ENCODE assay signal across 1 cellular context in the genomic region with DNA sequence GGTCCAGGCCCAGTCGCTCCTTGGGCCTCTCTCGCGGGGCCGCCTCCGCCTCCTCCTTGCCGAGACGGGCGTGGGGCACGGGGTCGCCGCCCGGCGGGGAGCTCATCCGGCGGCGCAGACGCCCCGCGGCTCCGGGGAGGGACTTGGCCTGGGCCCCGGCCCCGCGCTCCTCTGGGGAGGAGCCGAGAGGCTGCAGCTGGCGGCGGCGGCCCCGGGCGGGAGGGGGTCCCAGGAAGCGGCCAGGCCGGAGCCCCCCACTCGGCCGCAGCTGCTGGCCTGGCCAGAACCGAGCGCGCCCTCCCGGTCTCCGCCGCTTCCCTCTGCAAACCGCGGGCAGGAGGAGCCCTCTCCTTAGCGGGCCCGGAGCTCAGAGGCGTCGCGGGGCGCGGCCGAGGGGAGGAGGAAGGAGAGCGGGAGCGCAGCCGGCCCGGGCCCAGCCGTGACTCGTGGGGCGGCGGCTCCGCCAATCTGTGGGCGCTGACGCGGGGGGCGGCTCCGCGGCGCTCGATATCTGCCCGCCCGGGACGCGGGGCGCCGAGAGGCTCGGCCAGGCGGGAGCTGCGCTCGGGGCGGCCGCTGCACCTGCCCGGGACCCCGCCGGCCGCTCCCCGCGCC.
TF ChIP-seq lines count a peak whose summit lies in the region.

A gene (plus strand): TSS at position 537 of the 615 bp plus-strand sequence. CDS start 629 bp downstream, outside the sequence.

TF ChIP-seq in WTC11, 78 proteins besides CTCF, POLR2A, EP300 and RAD21 (continued from another document and continues in another):
- TF ChIP-seq, protein P1, sequence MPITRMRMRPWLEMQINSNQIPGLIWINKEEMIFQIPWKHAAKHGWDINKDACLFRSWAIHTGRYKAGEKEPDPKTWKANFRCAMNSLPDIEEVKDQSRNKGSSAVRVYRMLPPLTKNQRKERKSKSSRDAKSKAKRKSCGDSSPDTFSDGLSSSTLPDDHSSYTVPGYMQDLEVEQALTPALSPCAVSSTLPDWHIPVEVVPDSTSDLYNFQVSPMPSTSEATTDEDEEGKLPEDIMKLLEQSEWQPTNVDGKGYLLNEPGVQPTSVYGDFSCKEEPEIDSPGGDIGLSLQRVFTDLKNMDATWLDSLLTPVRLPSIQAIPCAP (CRISPR knock-in tag; IDR thresholded peaks at IDR 0.05) = no peak
- TF ChIP-seq ZNF396 (CRISPR knock-in tag; IDR thresholded peaks at IDR 0.05; ENCODE audit: borderline replicate concordance) = no peak
- TF ChIP-seq GRHL2 (CRISPR knock-in tag; IDR thresholded peaks at IDR 0.05; ENCODE audit: insufficient replicate concordance, severe bottlenecking) = no peak
- TF ChIP-seq SMAD3 (CRISPR knock-in tag; IDR thresholded peaks at IDR 0.05; ENCODE audit: borderline replicate concordance) = no peak
- TF ChIP-seq, protein P2, sequence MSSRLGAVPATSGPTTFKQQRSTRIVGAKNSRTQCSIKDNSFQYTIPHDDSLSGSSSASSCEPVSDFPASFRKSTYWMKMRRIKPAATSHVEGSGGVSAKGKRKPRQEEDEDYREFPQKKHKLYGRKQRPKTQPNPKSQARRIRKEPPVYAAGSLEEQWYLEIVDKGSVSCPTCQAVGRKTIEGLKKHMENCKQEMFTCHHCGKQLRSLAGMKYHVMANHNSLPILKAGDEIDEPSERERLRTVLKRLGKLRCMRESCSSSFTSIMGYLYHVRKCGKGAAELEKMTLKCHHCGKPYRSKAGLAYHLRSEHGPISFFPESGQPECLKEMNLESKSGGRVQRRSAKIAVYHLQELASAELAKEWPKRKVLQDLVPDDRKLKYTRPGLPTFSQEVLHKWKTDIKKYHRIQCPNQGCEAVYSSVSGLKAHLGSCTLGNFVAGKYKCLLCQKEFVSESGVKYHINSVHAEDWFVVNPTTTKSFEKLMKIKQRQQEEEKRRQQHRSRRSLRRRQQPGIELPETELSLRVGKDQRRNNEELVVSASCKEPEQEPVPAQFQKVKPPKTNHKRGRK (CRISPR knock-in tag; IDR thresholded peaks at IDR 0.05; ENCODE audit: borderline replicate concordance) = no peak
- TF ChIP-seq OVOL2 (CRISPR knock-in tag; IDR thresholded peaks at IDR 0.05; ENCODE audit: borderline replicate concordance) = no peak
- TF ChIP-seq JAZF1 (CRISPR knock-in tag; IDR thresholded peaks at IDR 0.05) = no peak
- no peak for TF ChIP-seq ZNF671 (CRISPR knock-in tag; IDR thresholded peaks at IDR 0.05)
- TF ChIP-seq, protein P3, sequence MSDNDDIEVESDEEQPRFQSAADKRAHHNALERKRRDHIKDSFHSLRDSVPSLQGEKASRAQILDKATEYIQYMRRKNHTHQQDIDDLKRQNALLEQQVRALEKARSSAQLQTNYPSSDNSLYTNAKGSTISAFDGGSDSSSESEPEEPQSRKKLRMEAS (CRISPR knock-in tag; IDR thresholded peaks at IDR 0.05) = 0 out of 2 replicates have a peak, but pooled peaks have one; percentile 10
- TF ChIP-seq, protein P4, sequence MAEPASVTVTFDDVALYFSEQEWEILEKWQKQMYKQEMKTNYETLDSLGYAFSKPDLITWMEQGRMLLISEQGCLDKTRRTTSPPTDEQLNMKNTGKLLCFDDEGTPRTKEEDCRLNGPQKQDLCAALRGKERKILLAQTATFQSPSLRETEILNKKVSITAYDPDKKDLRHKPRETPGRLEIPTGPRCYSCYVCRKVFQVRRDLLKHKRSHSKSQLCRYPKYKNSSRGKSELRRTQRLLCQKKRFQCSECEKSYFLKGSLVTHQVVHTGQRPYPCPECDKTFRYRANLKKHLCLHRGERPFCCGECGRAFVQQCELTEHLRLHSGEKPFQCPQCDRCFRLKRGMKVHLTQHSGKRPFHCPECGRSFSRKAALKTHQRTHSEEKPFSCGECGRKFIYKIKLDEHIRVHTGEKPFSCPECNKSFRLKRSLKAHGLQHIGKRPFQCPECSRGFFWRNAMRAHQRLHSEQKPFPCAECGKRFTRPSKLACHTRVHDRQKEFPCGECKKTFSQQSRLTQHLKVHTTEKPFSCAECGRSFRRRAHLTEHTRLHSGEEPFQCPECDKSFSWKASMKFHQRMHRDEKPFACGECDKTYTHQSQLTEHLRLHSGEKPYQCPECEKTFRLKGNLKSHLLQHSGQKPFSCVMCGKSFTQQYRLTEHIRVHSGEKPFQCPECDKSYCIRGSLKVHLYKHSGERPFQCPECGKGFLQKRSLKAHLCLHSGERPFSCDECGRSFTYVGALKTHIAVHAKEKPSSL (CRISPR knock-in tag; conservative IDR thresholded peaks at IDR 0.05) = no peak
- no peak for TF ChIP-seq ZNF121 (CRISPR knock-in tag; IDR thresholded peaks at IDR 0.05)
- no peak for TF ChIP-seq RELA (CRISPR knock-in tag; IDR thresholded peaks at IDR 0.05; ENCODE audit: borderline replicate concordance)
- no peak for TF ChIP-seq GTF2I (CRISPR knock-in tag; conservative IDR thresholded peaks at IDR 0.05)
- no peak for TF ChIP-seq FOXK1 (CRISPR knock-in tag; IDR thresholded peaks at IDR 0.05)
- no peak for TF ChIP-seq ZNF416 (CRISPR knock-in tag; IDR thresholded peaks at IDR 0.05)
- TF ChIP-seq, protein P5, sequence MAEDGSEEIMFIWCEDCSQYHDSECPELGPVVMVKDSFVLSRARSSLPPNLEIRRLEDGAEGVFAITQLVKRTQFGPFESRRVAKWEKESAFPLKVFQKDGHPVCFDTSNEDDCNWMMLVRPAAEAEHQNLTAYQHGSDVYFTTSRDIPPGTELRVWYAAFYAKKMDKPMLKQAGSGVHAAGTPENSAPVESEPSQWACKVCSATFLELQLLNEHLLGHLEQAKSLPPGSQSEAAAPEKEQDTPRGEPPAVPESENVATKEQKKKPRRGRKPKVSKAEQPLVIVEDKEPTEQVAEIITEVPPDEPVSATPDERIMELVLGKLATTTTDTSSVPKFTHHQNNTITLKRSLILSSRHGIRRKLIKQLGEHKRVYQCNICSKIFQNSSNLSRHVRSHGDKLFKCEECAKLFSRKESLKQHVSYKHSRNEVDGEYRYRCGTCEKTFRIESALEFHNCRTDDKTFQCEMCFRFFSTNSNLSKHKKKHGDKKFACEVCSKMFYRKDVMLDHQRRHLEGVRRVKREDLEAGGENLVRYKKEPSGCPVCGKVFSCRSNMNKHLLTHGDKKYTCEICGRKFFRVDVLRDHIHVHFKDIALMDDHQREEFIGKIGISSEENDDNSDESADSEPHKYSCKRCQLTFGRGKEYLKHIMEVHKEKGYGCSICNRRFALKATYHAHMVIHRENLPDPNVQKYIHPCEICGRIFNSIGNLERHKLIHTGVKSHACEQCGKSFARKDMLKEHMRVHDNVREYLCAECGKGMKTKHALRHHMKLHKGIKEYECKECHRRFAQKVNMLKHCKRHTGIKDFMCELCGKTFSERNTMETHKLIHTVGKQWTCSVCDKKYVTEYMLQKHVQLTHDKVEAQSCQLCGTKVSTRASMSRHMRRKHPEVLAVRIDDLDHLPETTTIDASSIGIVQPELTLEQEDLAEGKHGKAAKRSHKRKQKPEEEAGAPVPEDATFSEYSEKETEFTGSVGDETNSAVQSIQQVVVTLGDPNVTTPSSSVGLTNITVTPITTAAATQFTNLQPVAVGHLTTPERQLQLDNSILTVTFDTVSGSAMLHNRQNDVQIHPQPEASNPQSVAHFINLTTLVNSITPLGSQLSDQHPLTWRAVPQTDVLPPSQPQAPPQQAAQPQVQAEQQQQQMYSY (CRISPR knock-in tag; IDR thresholded peaks at IDR 0.05) = no peak
- no peak; the same call in 1 of the 2 replicates for TF ChIP-seq ETV6 (CRISPR knock-in tag; IDR thresholded peaks at IDR 0.05)
- no peak for TF ChIP-seq RORB (CRISPR knock-in tag; IDR thresholded peaks at IDR 0.05)
- TF ChIP-seq, protein P6, sequence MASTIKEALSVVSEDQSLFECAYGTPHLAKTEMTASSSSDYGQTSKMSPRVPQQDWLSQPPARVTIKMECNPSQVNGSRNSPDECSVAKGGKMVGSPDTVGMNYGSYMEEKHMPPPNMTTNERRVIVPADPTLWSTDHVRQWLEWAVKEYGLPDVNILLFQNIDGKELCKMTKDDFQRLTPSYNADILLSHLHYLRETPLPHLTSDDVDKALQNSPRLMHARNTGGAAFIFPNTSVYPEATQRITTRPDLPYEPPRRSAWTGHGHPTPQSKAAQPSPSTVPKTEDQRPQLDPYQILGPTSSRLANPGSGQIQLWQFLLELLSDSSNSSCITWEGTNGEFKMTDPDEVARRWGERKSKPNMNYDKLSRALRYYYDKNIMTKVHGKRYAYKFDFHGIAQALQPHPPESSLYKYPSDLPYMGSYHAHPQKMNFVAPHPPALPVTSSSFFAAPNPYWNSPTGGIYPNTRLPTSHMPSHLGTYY (CRISPR knock-in tag; IDR thresholded peaks at IDR 0.05) = no peak
- TF ChIP-seq HMGA2 (CRISPR knock-in tag; IDR thresholded peaks at IDR 0.05) = no peak
- TF ChIP-seq, protein P7, sequence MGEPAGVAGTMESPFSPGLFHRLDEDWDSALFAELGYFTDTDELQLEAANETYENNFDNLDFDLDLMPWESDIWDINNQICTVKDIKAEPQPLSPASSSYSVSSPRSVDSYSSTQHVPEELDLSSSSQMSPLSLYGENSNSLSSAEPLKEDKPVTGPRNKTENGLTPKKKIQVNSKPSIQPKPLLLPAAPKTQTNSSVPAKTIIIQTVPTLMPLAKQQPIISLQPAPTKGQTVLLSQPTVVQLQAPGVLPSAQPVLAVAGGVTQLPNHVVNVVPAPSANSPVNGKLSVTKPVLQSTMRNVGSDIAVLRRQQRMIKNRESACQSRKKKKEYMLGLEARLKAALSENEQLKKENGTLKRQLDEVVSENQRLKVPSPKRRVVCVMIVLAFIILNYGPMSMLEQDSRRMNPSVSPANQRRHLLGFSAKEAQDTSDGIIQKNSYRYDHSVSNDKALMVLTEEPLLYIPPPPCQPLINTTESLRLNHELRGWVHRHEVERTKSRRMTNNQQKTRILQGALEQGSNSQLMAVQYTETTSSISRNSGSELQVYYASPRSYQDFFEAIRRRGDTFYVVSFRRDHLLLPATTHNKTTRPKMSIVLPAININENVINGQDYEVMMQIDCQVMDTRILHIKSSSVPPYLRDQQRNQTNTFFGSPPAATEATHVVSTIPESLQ (CRISPR knock-in tag; IDR thresholded peaks at IDR 0.05) = no peak
- TF ChIP-seq, protein P8, sequence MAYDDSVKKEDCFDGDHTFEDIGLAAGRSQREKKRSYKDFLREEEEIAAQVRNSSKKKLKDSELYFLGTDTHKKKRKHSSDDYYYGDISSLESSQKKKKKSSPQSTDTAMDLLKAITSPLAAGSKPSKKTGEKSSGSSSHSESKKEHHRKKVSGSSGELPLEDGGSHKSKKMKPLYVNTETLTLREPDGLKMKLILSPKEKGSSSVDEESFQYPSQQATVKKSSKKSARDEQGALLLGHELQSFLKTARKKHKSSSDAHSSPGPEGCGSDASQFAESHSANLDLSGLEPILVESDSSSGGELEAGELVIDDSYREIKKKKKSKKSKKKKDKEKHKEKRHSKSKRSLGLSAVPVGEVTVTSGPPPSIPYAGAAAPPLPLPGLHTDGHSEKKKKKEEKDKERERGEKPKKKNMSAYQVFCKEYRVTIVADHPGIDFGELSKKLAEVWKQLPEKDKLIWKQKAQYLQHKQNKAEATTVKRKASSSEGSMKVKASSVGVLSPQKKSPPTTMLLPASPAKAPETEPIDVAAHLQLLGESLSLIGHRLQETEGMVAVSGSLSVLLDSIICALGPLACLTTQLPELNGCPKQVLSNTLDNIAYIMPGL (CRISPR knock-in tag; IDR thresholded peaks at IDR 0.05) = peak; percentile 56
- TF ChIP-seq ZNF263 (CRISPR knock-in tag; IDR thresholded peaks at IDR 0.05; ENCODE audit: low read depth) = 0 out of 2 replicates have a peak, but pooled peaks have one; percentile 67
- no peak; the same call in 1 of the 2 replicates for TF ChIP-seq ZNF317 (CRISPR knock-in tag; IDR thresholded peaks at IDR 0.05; ENCODE audit: borderline replicate concordance, low read depth)
- TF ChIP-seq, protein P9, sequence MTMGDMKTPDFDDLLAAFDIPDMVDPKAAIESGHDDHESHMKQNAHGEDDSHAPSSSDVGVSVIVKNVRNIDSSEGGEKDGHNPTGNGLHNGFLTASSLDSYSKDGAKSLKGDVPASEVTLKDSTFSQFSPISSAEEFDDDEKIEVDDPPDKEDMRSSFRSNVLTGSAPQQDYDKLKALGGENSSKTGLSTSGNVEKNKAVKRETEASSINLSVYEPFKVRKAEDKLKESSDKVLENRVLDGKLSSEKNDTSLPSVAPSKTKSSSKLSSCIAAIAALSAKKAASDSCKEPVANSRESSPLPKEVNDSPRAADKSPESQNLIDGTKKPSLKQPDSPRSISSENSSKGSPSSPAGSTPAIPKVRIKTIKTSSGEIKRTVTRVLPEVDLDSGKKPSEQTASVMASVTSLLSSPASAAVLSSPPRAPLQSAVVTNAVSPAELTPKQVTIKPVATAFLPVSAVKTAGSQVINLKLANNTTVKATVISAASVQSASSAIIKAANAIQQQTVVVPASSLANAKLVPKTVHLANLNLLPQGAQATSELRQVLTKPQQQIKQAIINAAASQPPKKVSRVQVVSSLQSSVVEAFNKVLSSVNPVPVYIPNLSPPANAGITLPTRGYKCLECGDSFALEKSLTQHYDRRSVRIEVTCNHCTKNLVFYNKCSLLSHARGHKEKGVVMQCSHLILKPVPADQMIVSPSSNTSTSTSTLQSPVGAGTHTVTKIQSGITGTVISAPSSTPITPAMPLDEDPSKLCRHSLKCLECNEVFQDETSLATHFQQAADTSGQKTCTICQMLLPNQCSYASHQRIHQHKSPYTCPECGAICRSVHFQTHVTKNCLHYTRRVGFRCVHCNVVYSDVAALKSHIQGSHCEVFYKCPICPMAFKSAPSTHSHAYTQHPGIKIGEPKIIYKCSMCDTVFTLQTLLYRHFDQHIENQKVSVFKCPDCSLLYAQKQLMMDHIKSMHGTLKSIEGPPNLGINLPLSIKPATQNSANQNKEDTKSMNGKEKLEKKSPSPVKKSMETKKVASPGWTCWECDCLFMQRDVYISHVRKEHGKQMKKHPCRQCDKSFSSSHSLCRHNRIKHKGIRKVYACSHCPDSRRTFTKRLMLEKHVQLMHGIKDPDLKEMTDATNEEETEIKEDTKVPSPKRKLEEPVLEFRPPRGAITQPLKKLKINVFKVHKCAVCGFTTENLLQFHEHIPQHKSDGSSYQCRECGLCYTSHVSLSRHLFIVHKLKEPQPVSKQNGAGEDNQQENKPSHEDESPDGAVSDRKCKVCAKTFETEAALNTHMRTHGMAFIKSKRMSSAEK (CRISPR knock-in tag; IDR thresholded peaks at IDR 0.05; ENCODE audit: borderline replicate concordance) = no peak
- TF ChIP-seq, protein P10, sequence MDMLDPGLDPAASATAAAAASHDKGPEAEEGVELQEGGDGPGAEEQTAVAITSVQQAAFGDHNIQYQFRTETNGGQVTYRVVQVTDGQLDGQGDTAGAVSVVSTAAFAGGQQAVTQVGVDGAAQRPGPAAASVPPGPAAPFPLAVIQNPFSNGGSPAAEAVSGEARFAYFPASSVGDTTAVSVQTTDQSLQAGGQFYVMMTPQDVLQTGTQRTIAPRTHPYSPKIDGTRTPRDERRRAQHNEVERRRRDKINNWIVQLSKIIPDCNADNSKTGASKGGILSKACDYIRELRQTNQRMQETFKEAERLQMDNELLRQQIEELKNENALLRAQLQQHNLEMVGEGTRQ (CRISPR knock-in tag; IDR thresholded peaks at IDR 0.05) = no peak
- no peak for TF ChIP-seq CREM (CRISPR knock-in tag; IDR thresholded peaks at IDR 0.05)
- TF ChIP-seq, protein P11, sequence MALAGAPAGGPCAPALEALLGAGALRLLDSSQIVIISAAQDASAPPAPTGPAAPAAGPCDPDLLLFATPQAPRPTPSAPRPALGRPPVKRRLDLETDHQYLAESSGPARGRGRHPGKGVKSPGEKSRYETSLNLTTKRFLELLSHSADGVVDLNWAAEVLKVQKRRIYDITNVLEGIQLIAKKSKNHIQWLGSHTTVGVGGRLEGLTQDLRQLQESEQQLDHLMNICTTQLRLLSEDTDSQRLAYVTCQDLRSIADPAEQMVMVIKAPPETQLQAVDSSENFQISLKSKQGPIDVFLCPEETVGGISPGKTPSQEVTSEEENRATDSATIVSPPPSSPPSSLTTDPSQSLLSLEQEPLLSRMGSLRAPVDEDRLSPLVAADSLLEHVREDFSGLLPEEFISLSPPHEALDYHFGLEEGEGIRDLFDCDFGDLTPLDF (CRISPR knock-in tag; IDR thresholded peaks at IDR 0.05) = no peak
- TF ChIP-seq, protein P12, sequence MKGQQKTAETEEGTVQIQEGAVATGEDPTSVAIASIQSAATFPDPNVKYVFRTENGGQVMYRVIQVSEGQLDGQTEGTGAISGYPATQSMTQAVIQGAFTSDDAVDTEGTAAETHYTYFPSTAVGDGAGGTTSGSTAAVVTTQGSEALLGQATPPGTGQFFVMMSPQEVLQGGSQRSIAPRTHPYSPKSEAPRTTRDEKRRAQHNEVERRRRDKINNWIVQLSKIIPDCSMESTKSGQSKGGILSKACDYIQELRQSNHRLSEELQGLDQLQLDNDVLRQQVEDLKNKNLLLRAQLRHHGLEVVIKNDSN (CRISPR knock-in tag; IDR thresholded peaks at IDR 0.05) = no peak
- no peak for TF ChIP-seq NFYB (CRISPR knock-in tag; conservative IDR thresholded peaks at IDR 0.05; ENCODE audit: low read depth)
